In genomic region chrX:9356846-9357245, GRCh38 we compare ENCODE assay signal across 15 cellular contexts.
"Had no signal": no experiment of that assay in that cellular context is flagged by ENCODE, and none has a peak within 500 bp of the region (broad histone marks: within the 10 kb centered on the region; RNA-seq: fewer than 3 reads in every experiment).

No MANE protein-coding gene starts in this region.

- DNase-seq: activated CD4-positive, alpha-beta T cell treated with anti-CD3 and anti-CD28 coated beads, Interleukin-2, amount 50 U/mL, for 4 hours; activated CD4-positive, CD25-positive, alpha-beta regulatory T cell; activated CD8-positive, alpha-beta memory T cell treated with anti-CD3 and anti-CD28 coated beads, Interleukin-2, amount 50 U/mL, for 4 hours; activated naive CD8-positive, alpha-beta T cell treated with anti-CD3 and anti-CD28 coated beads, Interleukin-2, amount 10 ng/mL, durations not matched to agents 7 days and 5 days; caudate nucleus; effector CD4-positive, alpha-beta T cell; hippocampal formation; kidney glomerular epithelial cell; pancreas; stimulated activated CD4-positive, alpha-beta T cell treated with anti-CD3 and anti-CD28 coated beads, Interleukin-15, amount 100 ng/mL, for 24 hours; stimulated activated CD4-positive, alpha-beta T cell treated with anti-CD3 and anti-CD28 coated beads, Interleukin-4, amount 100 ng/mL, for 24 hours; stimulated activated naive CD8-positive, alpha-beta T cell treated with anti-CD3 and anti-CD28 coated beads, Interleukin-15, amount 100 ng/mL, for 72 hours; testis had no signal

- H3K27ac ChIP-seq: coronary artery, neural progenitor cell, pancreas, testis had no signal

- H3K9me3 ChIP-seq: pancreas, testis had no signal

- H3K4me3 ChIP-seq: coronary artery, neural progenitor cell, pancreas, testis had no signal

- H3K27me3 ChIP-seq: neural progenitor cell, pancreas, testis had no signal

- H3K36me3 ChIP-seq: neural progenitor cell, pancreas had no signal

- H3K4me1 ChIP-seq: pancreas, testis had no signal
